In the genomic region with DNA sequence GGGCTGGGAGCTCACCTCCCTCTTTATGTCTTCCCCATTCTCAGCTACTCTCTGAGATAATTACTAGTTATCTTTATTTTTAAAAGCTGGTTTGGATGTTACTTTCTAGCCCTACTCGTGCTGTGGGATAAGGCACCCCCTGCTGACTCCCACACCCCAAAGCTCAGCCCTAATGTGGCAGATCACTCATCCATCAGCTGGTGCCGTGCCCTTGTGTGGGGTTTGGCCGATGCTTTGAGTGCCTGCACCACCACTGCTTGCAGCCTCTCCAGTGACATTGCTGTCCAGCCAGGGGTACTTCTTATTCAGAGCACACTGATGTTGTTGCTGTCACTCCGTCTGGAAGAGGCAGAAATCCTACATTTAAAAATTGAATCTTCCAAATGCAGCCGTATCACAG, we compare ENCODE assay signal across 17 cellular contexts.
"Had no signal": no experiment of that assay in that cellular context is flagged by ENCODE, and none has a peak within 500 bp of the region (broad histone marks: within the 10 kb centered on the region; RNA-seq: fewer than 3 reads in every experiment).

No MANE protein-coding gene starts in this region.

- H3K27me3 ChIP-seq: adrenal gland, esophagus muscularis mucosa, heart left ventricle, tibial artery had no signal

- ATAC-seq: activated naive CD4-positive, alpha-beta T cell treated with anti-CD3 and anti-CD28 coated beads, Interleukin-2, amount 50 U/mL, for 72 hours; activated T-helper 17 cell treated with anti-CD3 and anti-CD28 coated beads, Interleukin-2, amount 50 U/mL, for 72 hours; left colon; lower lobe of right lung; naive thymus-derived CD4-positive, alpha-beta T cell; right cardiac atrium had no signal

- H3K4me3 ChIP-seq: adrenal gland, esophagus muscularis mucosa, heart left ventricle, lower lobe of right lung, tibial artery had no signal

- H3K27ac ChIP-seq: adrenal gland, esophagus muscularis mucosa, heart left ventricle, lower lobe of right lung, tibial artery had no signal

- DNase-seq: activated CD4-positive, alpha-beta T cell treated with anti-CD3 and anti-CD28 coated beads, Interleukin-2, amount 50 U/mL, for 4 hours; activated CD8-positive, alpha-beta memory T cell treated with anti-CD3 and anti-CD28 coated beads for 24 hours; activated CD8-positive, alpha-beta memory T cell treated with anti-CD3 and anti-CD28 coated beads, Interleukin-2, amount 50 U/mL, for 4 hours; activated T-cell treated with anti-CD3 and anti-CD28 coated beads, Interleukin-2, amount 50 U/mL, for 24 hours; adrenal gland; effector memory CD4-positive, alpha-beta T cell; heart left ventricle; left colon; lower lobe of right lung; naive thymus-derived CD4-positive, alpha-beta T cell; right cardiac atrium; stimulated activated CD4-positive, alpha-beta T cell treated with anti-CD3 and anti-CD28 coated beads, Interleukin-12 subunit alpha, Interleukin-12 subunit beta, amount 100 ng/mL, for 4 hours; T-helper 9 cell; tibial artery had no signal
